Comparison of ENCODE assay signal across 1 cellular context in the genomic region with DNA sequence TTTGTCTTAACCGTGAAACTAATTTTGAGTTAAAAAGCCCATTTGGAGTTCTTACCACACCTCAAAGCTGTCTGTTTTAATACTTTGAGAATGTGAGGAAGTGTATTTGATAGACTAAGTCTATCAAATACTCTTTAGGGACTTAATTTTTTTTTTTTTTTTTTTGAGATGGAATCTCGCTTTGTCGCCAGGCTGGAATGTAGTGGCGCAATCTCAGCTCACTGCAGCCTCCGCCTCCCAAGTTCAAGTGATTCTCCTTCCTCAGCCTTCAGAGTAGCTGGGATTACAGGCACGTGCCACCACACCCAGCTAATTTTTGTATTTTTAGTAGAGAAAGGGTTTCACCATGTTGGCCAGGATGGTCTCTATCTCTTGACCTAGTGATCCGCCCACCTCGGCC.
TF ChIP-seq lines count a peak whose summit lies in the region.
"Not testable (repeated sequence)": the region's sequence is repeated elsewhere in the genome, so short reads cannot be mapped to it uniquely, and the experiment has no call there.

No MANE protein-coding gene starts in this region.

TF ChIP-seq in HepG2, 621 proteins besides CTCF, POLR2A, EP300 and RAD21:
- TF ChIP-seq, protein P1, sequence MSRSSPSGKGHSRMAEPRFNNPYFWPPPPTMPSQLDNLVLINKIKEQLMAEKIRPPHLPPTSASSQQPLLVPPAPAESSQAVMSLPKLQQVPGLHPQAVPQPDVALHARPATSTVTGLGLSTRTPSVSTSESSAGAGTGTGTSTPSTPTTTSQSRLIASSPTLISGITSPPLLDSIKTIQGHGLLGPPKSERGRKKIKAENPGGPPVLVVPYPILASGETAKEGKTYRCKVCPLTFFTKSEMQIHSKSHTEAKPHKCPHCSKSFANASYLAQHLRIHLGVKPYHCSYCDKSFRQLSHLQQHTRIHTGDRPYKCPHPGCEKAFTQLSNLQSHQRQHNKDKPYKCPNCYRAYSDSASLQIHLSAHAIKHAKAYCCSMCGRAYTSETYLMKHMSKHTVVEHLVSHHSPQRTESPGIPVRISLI (CRISPR knock-in tag; IDR thresholded peaks at IDR 0.05; ENCODE audit: borderline replicate concordance), result 0 out of 2 replicates have a peak, but pooled peaks have one; percentile 46
- TF ChIP-seq TEAD3 (CRISPR knock-in tag; optimal IDR thresholded peaks at IDR 0.05; ENCODE audit: borderline replicate concordance), result peak; percentile 72
- peak; percentile 82 for TF ChIP-seq FOSL2 (CRISPR knock-in tag; IDR thresholded peaks at IDR 0.05)
- 0 out of 2 replicates have a peak, but pooled peaks have one; percentile 4 for TF ChIP-seq NR2F6 (IDR thresholded peaks at IDR 0.05)
- TF ChIP-seq NR2F6 (CRISPR knock-in tag; IDR thresholded peaks at IDR 0.05), result not testable (repeated sequence)
- peak; percentile 54; the same call in 1 of the 2 replicates for TF ChIP-seq POGZ (CRISPR knock-in tag; IDR thresholded peaks at IDR 0.05)
- 0 out of 2 replicates have a peak, but pooled peaks have one; percentile 8 for TF ChIP-seq ZNF878 (CRISPR knock-in tag; IDR thresholded peaks at IDR 0.05)
- TF ChIP-seq, protein P2, sequence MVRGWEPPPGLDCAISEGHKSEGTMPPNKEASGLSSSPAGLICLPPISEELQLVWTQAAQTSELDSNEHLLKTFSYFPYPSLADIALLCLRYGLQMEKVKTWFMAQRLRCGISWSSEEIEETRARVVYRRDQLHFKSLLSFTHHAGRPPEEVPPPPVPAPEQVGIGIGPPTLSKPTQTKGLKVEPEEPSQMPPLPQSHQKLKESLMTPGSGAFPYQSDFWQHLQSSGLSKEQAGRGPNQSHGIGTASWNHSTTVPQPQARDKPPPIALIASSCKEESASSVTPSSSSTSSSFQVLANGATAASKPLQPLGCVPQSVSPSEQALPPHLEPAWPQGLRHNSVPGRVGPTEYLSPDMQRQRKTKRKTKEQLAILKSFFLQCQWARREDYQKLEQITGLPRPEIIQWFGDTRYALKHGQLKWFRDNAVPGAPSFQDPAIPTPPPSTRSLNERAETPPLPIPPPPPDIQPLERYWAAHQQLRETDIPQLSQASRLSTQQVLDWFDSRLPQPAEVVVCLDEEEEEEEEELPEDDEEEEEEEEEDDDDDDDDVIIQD (CRISPR knock-in tag; IDR thresholded peaks at IDR 0.05; ENCODE audit: low read depth), result peak; percentile 72; the same call in 1 of the 2 replicates
- TF ChIP-seq, protein P3, sequence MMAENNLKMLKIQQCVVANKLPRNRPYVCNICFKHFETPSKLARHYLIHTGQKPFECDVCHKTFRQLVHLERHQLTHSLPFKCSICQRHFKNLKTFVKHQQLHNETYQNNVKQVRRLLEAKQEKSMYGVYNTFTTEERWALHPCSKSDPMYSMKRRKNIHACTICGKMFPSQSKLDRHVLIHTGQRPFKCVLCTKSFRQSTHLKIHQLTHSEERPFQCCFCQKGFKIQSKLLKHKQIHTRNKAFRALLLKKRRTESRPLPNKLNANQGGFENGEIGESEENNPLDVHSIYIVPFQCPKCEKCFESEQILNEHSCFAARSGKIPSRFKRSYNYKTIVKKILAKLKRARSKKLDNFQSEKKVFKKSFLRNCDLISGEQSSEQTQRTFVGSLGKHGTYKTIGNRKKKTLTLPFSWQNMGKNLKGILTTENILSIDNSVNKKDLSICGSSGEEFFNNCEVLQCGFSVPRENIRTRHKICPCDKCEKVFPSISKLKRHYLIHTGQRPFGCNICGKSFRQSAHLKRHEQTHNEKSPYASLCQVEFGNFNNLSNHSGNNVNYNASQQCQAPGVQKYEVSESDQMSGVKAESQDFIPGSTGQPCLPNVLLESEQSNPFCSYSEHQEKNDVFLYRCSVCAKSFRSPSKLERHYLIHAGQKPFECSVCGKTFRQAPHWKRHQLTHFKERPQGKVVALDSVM (CRISPR knock-in tag; IDR thresholded peaks at IDR 0.05), result peak; percentile 49
